Comparison of ENCODE assay signal across 8 cellular contexts in the genomic region with DNA sequence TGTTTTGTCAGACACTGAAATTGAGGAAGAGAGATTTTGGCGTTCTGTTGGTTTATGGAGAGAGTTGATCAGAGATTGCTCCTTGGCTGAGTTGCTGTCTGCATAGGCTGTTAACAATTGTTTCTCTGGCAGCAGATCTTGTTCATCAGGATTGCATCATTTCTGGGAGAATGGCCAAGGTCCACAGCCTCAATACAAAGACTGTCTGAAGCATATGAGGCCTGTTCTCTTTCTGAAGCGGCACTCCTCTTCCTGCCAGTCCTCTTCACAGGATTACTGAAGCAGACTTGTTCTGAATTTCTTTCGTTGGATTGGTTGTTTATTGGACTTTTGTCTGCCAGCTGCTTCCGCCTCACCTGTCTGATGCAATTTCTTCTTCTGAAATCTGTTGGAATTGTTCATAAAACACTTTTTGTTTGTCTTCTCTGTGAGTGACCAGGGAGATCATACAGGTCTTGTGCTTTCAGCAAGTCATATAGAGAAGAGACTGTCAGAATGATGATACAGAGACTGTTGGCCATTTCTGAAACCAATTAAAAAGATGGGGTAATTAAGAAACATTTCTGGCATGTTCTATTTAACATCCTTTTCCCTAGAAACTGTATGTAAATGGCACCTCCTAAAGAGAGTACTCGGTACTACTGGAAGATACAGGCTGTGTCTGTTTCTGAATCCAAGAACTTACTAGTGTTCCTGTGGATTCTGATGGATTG. TPM values are rescaled to one million over a fixed set of nuclear protein-coding genes. Genes with fewer than 3 reads are reported as not detected.
A peak's percentile ranks its signal among the peaks of the same experiment; 100 is the strongest.
DNase-seq lines count a peak whose midpoint lies in the region; ATAC-seq and TF ChIP-seq lines count a peak whose summit lies in the region.

No MANE protein-coding gene starts in this region.

- POLR2A ChIA-PET in CD4-positive, alpha-beta memory T cell (lab: Charles Lee; ENCODE audit: partially characterized antibody), result no interaction called here
- POLR2A ChIA-PET in HEK293T (lab: Yijun Ruan, JAX), result interaction anchor here (1.3 to 5.1 kb wide), 2 partner anchors 27 to 39 kb away, joined by 3 to 46 read pairs; a partner anchor contains a TSS

- H3K27me3 Mint-ChIP-seq in CD4-positive, alpha-beta memory T cell, result no peaks in the 10 kb centered on the region
- no peaks in the 10 kb centered on the region for H3K27me3 Mint-ChIP-seq in glutamatergic neuron (ENCODE audit: unreplicated experiment)

- H3K4me3 ChIP-seq in CD4-positive, alpha-beta memory T cell (ENCODE audit: low read length in 2 of 2), result no peak overlapping the region

- peak overlapping the region; percentile 33 to 93 (median 74) for H3K27ac Mint-ChIP-seq in CD4-positive, alpha-beta memory T cell
- H3K27ac Mint-ChIP-seq in glutamatergic neuron (ENCODE audit: unreplicated experiment), result peak overlapping the region; percentile 98

- H3K4me1 Mint-ChIP-seq in CD4-positive, alpha-beta memory T cell, result peaks cover 26 to 37% (median 34%) of the 10 kb centered on the region in 4 donors
- H3K4me1 Mint-ChIP-seq in glutamatergic neuron (ENCODE audit: low read depth, unreplicated experiment), result peaks cover 24% of the 10 kb centered on the region

- no peaks in the 10 kb centered on the region for H3K27me3 ChIP-seq in CD4-positive, alpha-beta memory T cell (ENCODE audit: insufficient read depth, low read length)

- peaks cover 19% of the 10 kb centered on the region for H3K36me3 ChIP-seq in CD4-positive, alpha-beta memory T cell (ENCODE audit: insufficient read depth, low read length)

- no peaks in the 10 kb centered on the region for H3K9me3 Mint-ChIP-seq in CD4-positive, alpha-beta memory T cell
- peaks cover 2% of the 10 kb centered on the region for H3K9me3 Mint-ChIP-seq in glutamatergic neuron (ENCODE audit: unreplicated experiment)

- TF ChIP-seq CTCF in glutamatergic neuron (IDR thresholded peaks at IDR 0.05; ENCODE audit: partially characterized antibody, unreplicated experiment), result peak; percentile 61

- no peak for ATAC-seq in HG02840 (IDR thresholded peaks at IDR 0.05; ENCODE audit: low FRiP score, unreplicated experiment)

- peaks cover 22% of the 10 kb centered on the region for H3K4me1 ChIP-seq in CD4-positive, alpha-beta memory T cell (ENCODE audit: insufficient read depth, low read length)

- H3K4me3 Mint-ChIP-seq in CD4-positive, alpha-beta memory T cell, result peak overlapping the region in 2 of 8 donors; percentile 0 to 59
- peak overlapping the region; percentile 61 for H3K4me3 Mint-ChIP-seq in glutamatergic neuron (ENCODE audit: unreplicated experiment)

- H3K36me3 Mint-ChIP-seq in CD4-positive, alpha-beta memory T cell, result peaks cover 10 to 37% of the 10 kb centered on the region in 2 donors
- H3K36me3 Mint-ChIP-seq in glutamatergic neuron (ENCODE audit: unreplicated experiment), result no peaks in the 10 kb centered on the region

- CTCF ChIA-PET in CD4-positive, alpha-beta memory T cell (lab: Charles Lee; ENCODE audit: partially characterized antibody), result interaction anchor here (0.8 to 2.5 kb wide), 5 partner anchors 26 to 70 kb away, joined by 3 to 17 read pairs (median 4); a partner anchor contains a TSS
- CTCF ChIA-PET in HEK293T (lab: Yijun Ruan, JAX), result no interaction called here

- peak overlapping the region; percentile 1 for H3K27ac ChIP-seq in CD4-positive, alpha-beta memory T cell (ENCODE audit: low read depth, low read length)

- DNase-seq in CD4-positive, alpha-beta memory T cell, result peak; percentile 31 to 46 (median 35)
- peak; percentile 49 for DNase-seq in HEK293T (ENCODE audit: extremely low spot score)
- peak; percentile 6 for DNase-seq in NCI-H526 treated with DMSO at 0.1 percent for 48 hours (lab: John Stamatoyannopoulos, UW)
- peak; percentile 95 for DNase-seq in amniotic epithelial cell (ENCODE audit: low read depth)
- peak; percentile 18 for DNase-seq in glutamatergic neuron
- DNase-seq in occipital lobe (lab: John Stamatoyannopoulos, UW), result peak; percentile 85
- no peak for DNase-seq in NK-92 (lab: John Stamatoyannopoulos, UW; ENCODE audit: unreplicated experiment)

- intact Hi-C loops in CD4-positive, alpha-beta memory T cell (cut with micrococcal nuclease), result loop anchor here (1.0 to 2.0 kb wide), 3 partner anchors 26 to 452 kb away; a partner anchor contains a TSS

- no peaks in the 10 kb centered on the region for H3K9me3 ChIP-seq in CD4-positive, alpha-beta memory T cell (ENCODE audit: control insufficient read depth in 1 of 2, low read length in 2 of 2)

TF ChIP-seq in HEK293T, 16 proteins besides CTCF, POLR2A, EP300 and RAD21:
- TF ChIP-seq FOXK2 (IDR thresholded peaks at IDR 0.05), result no peak
- no peak for TF ChIP-seq L3MBTL2 (conservative IDR thresholded peaks at IDR 0.05)
- no peak for TF ChIP-seq FOXM1 (IDR thresholded peaks at IDR 0.05; ENCODE audit: borderline replicate concordance)
- no peak for TF ChIP-seq ELF4 (IDR thresholded peaks at IDR 0.05)

RNA-seq across cellular contexts. Expression of a gene that starts 25.5 kb away (rescaled TPM):
- 100 to 1,000 TPM; 142 TPM for total RNA-seq in CD4-positive, alpha-beta memory T cell
- 10 to 100 TPM in 1 of 2 donors, 1 to 10 TPM in 1; 8.4 to 51.4 TPM for polyA plus RNA-seq in CD4-positive, alpha-beta memory T cell
- total RNA-seq in glutamatergic neuron (ENCODE audit: unreplicated experiment) (337 TPM), occipital lobe (38.1 TPM)
